9 cellular contexts compared by ENCODE assay signal in the genomic region with DNA sequence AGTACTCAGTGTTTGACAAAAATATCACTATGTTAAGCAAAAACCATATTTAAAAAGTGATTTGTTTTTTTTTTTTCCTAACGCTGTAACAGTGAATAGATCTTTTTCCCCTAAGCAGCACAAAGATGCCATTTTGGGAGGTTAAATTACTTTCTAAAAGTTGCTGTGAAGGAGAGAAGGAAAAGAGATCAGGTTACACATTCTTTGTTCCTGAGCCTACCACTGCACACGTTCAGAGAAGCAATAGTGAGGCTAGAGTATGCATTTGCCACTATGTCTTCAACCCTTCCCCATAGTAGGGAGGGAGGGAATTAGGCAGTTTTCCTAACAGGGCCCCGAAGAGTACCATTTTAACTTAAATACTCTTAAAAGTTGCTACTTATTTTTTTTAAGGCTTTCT. TPM values are rescaled to one million over a fixed set of nuclear protein-coding genes. Genes with fewer than 3 reads are reported as not detected.
DNase-seq lines count a peak whose midpoint lies in the region; ATAC-seq, FAIRE-seq and TF ChIP-seq lines count a peak whose summit lies in the region.
"Had no signal": no experiment of that assay in that cellular context is flagged by ENCODE, and none has a peak within 500 bp of the region (broad histone marks: within the 10 kb centered on the region; RNA-seq: fewer than 3 reads in every experiment).

No MANE protein-coding gene starts in this region.

- H3K36me3 ChIP-seq in NT2/D1 (ENCODE audit: insufficient read depth, insufficient read length, low read length) (peaks cover 5% of the 10 kb centered on the region), psoas muscle (ENCODE audit: insufficient read depth in 1 of 2, low read depth in 1 of 2) (no peaks in the 10 kb centered on the region)

- no peaks in the 10 kb centered on the region for H3K27me3 ChIP-seq in NT2/D1 (ENCODE audit: insufficient read depth, insufficient read length)
- no peaks in the 10 kb centered on the region for H3K27me3 ChIP-seq in psoas muscle (ENCODE audit: insufficient read depth in 3 of 3, low read length in 2 of 3)

- WGBS in psoas muscle, 3 donors, result 8 to 16% (median 15%) methylated on average over 3 of the region's 3 CpGs

- intact Hi-C loops in psoas muscle (cut with DNase I), result no loop called here

- H3K9me3 ChIP-seq in NT2/D1 (ENCODE audit: insufficient read depth, low read length) (no peaks in the 10 kb centered on the region), psoas muscle (no peaks in the 10 kb centered on the region)

- no peak for DNase-seq in GM19239 (ENCODE audit: insufficient read length, low spot score)
- peak; percentile 33 for DNase-seq in NT2/D1 (ENCODE audit: low read depth, low spot score)
- DNase-seq in fibroblast of pulmonary artery (ENCODE audit: low read depth), result peak; percentile 88
- DNase-seq in psoas muscle, result no peak
- no peak for DNase-seq in HUDEP-2 (lab: John Stamatoyannopoulos, UW; ENCODE audit: unreplicated experiment in 76 of 76)
- no peak for DNase-seq in NK-92 treated with Interleukin-12 subunit alpha and Interleukin-12 subunit beta, amount 100 ng/mL, for 24 hours (lab: John Stamatoyannopoulos, UW)
- DNase-seq in NCI-H1436 treated with DMSO at 0.1 percent for 48 hours (lab: John Stamatoyannopoulos, UW), result no peak
- DNase-seq: erythroblast had no signal

- H3K4me1 ChIP-seq in NT2/D1 (ENCODE audit: insufficient read depth, insufficient read length), result no peaks in the 10 kb centered on the region
- H3K4me1 ChIP-seq in psoas muscle, result peaks cover 35% of the 10 kb centered on the region

- no peak overlapping the region for H3K27ac ChIP-seq in psoas muscle

- H3K9ac ChIP-seq in NT2/D1 (ENCODE audit: insufficient read length, low read depth), result no peak overlapping the region

- no peak overlapping the region for H3K4me3 ChIP-seq in NT2/D1 (ENCODE audit: insufficient read length, low read depth)
- no peak overlapping the region for H3K4me3 ChIP-seq in fibroblast of pulmonary artery (replicated peaks; ENCODE audit: low read depth, low read length)
- no peak overlapping the region for H3K4me3 ChIP-seq in psoas muscle

- TF ChIP-seq CTCF in fibroblast of pulmonary artery (IDR thresholded peaks at IDR 0.05; ENCODE audit: low read length, missing control alignments) (no peak), psoas muscle (IDR thresholded peaks at IDR 0.05) (no peak)

- peak; percentile 53 for FAIRE-seq in GM19239 (lab: Jason Lieb, UNC)

- ATAC-seq in psoas muscle (peak; percentile 61 to 80 (median 77)), GM21381 (IDR thresholded peaks at IDR 0.05; ENCODE audit: unreplicated experiment) (no peak)

RNA-seq across cellular contexts. Expression of gene BMPR1A, which starts 38.9 kb away (rescaled TPM):
- 10 to 100 TPM; 12.0 to 30.0 (median 26.2) TPM for total RNA-seq in psoas muscle
- 10 to 100 TPM in 1 of 3 donors, 1 to 10 TPM in 2; 4.6 to 22.7 (median 6.0) TPM for polyA plus RNA-seq in psoas muscle

Comparison
In these comparisons a context has a peak if more than half of its experiments do, and no peak if none do; other contexts are left out.
1. DNase-seq: peak in NT2/D1 (single experiment) and fibroblast of pulmonary artery (single experiment); none in GM19239 (single experiment), psoas muscle (0 of 2), HUDEP-2 (0 of 76), NK-92 treated with Interleukin-12 subunit alpha and Interleukin-12 subunit beta, amount 100 ng/mL, for 24 hours (single experiment) and NCI-H1436 treated with DMSO at 0.1 percent for 48 hours (single experiment).